28 cellular contexts compared by ENCODE assay signal in the genomic region with DNA sequence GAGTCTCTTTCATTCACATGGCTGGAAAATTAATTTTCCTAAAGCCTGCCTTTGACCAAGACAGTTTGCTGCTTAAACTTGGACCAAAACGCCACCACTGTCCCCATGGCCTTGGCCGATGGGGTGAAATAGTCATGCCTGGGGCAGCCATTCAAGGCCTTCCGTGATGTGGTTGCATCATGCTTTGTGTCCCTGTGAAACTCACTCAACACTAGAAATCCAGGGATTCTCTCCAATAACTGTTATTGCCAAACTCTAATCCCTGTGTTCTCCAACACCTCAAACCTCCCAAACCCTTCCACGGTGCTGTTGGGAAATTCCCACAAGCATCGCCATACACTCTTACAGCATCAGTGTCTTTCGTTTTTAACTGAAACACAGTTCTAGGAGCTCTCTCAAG. TPM values are rescaled to one million over a fixed set of nuclear protein-coding genes. Genes with fewer than 3 reads are reported as not detected.
A peak's percentile ranks its signal among the peaks of the same experiment; 100 is the strongest.
DNase-seq lines count a peak whose midpoint lies in the region; ATAC-seq and TF ChIP-seq lines count a peak whose summit lies in the region.
"Had no signal": no experiment of that assay in that cellular context is flagged by ENCODE, and none has a peak within 500 bp of the region (broad histone marks: within the 10 kb centered on the region; RNA-seq: fewer than 3 reads in every experiment).

No MANE protein-coding gene starts in this region.

- H3K9ac ChIP-seq in mucosa of rectum (ENCODE audit: low read depth in 1 of 2, low read length in 2 of 2), result no peak overlapping the region

- H3K9me3 ChIP-seq in mucosa of rectum (ENCODE audit: control insufficient read depth in 2 of 2, low read length in 2 of 2), result no peaks in the 10 kb centered on the region
- H3K9me3 ChIP-seq: A549, BE2C, breast epithelium, HAP-1, tibial nerve had no signal

- ATAC-seq in HG02763 (IDR thresholded peaks at IDR 0.05; ENCODE audit: unreplicated experiment) (no peak), GM21619 (IDR thresholded peaks at IDR 0.05; ENCODE audit: unreplicated experiment) (no peak), HG02885 (IDR thresholded peaks at IDR 0.05; ENCODE audit: poor library complexity, unreplicated experiment) (no peak)
- ATAC-seq: A549; activated T-cell treated with anti-CD3 and anti-CD28 coated beads, Interleukin-2, amount 50 U/mL, for 72 hours had no signal

- DNase-seq in AG20443 (ENCODE audit: low spot score) (peak; percentile 30), RPMI8226 (peak; percentile 48), fibroblast of the aortic adventitia (ENCODE audit: low read depth) (peak; percentile 68)
- no peak for DNase-seq in activated CD4-positive, alpha-beta T cell treated with anti-CD3 and anti-CD28 coated beads for 4 hours
- DNase-seq: activated CD4-positive, alpha-beta T cell treated with anti-CD3 and anti-CD28 coated beads, Interleukin-2, amount 50 U/mL, for 1 hour; activated naive CD4-positive, alpha-beta T cell treated with Interleukin-2 at 50 U/mL for 16 hours; activated T-cell treated with anti-CD3 and anti-CD28 coated beads, Interleukin-2, amount 50 U/mL, for 72 hours; amniotic stem cell; BE2C; CD8-positive, alpha-beta memory T cell; hippocampal formation; naive B cell; NCI-H1048; NCI-H2171; NCI-H510A; SIG-M5; T-helper 9 cell had no signal

- no peak for TF ChIP-seq CTCF in fibroblast of the aortic adventitia (IDR thresholded peaks at IDR 0.05; ENCODE audit: insufficient read depth, low read length)

- no peaks in the 10 kb centered on the region for H3K27me3 ChIP-seq in mucosa of rectum (ENCODE audit: control insufficient read depth in 2 of 2, insufficient read depth in 2 of 2, low read length in 2 of 2)
- H3K27me3 ChIP-seq: BE2C, breast epithelium, tibial nerve had no signal

- H3K36me3 ChIP-seq in mucosa of rectum (ENCODE audit: control insufficient read depth in 2 of 2, insufficient read depth in 2 of 2, low read length in 2 of 2), result peaks cover 0 to 3% of the 10 kb centered on the region in 2 donors
- H3K36me3 ChIP-seq: breast epithelium, tibial nerve had no signal

- H3K4me1 ChIP-seq in mucosa of rectum (ENCODE audit: control insufficient read depth in 2 of 2, insufficient read depth in 2 of 2, low read length in 2 of 2), result peaks cover 12 to 17% of the 10 kb centered on the region in 2 donors
- H3K4me1 ChIP-seq: breast epithelium had no signal

- H3K27ac ChIP-seq in mucosa of rectum (ENCODE audit: low read depth in 2 of 2, low read length in 2 of 2), result peak overlapping the region; percentile 43 to 82
- H3K27ac ChIP-seq: PC-9, VCaP had no signal

- no peak overlapping the region for H3K4me3 ChIP-seq in fibroblast of the aortic adventitia (ENCODE audit: low read depth, low read length)
- H3K4me3 ChIP-seq in mucosa of rectum (ENCODE audit: low read length in 2 of 2), result peak overlapping the region in 1 of 2 donors; percentile 3
- H3K4me3 ChIP-seq: HAP-1, smooth muscle cell, tibial nerve had no signal

RNA-seq across cellular contexts. Expression of gene TXNDC5, which starts 1.4 kb away (rescaled TPM):
- 207 and 333 TPM in 2 replicates for total RNA-seq in fibroblast of the aortic adventitia (ENCODE audit: low replicate concordance)

Comparison
In these comparisons a context has a peak if more than half of its experiments do, and no peak if none do; other contexts are left out.
1. DNase-seq: peak in AG20443 (single experiment), RPMI8226 (single experiment) and fibroblast of the aortic adventitia (single experiment); none in activated CD4-positive, alpha-beta T cell treated with anti-CD3 and anti-CD28 coated beads for 4 hours (0 of 2).